Comparison of ENCODE assay signal across 8 cellular contexts in the genomic region with DNA sequence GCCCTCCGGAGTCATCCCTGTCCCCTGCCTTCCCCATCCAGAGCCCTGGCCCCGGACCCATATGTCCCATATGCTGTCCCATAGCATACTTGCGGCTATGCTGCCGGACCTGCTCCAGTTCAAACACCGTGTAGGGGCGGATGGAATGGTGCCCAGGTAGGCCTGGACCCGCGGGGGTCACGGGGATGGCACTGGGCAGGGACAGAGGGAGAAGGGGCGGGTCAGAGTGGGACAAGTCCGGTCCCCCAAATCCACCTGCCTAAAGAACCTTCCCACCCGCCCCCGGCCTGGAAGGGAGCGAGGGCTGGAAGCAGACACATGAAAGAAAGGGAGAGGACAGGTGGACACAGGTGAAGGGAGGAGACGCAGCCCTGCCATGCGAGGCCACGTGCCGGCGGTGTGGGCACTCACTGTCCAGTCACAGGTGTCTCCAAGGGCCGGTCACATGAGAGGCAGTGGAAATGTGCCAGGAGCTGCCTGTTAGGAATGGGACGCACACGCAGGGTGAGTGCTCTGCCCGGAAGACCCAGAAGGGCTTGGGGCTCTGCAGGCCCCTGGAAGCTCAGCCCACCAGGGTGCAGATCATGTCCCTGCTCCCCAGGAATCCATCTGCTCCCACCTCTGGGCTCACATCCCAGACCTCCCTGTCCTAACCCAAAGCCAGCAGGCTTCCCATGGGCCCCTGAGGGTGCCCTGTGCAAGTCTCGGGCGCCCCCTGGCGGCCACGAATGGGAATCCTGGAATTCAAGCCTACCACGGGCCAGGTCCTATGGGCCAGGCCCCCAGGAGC. TPM values are rescaled to one million over a fixed set of nuclear protein-coding genes. Genes with fewer than 3 reads are reported as not detected.
DNase-seq lines count a peak whose midpoint lies in the region; ATAC-seq and TF ChIP-seq lines count a peak whose summit lies in the region.

No MANE protein-coding gene starts in this region.

- intact Hi-C loops in activated CD8-positive, alpha-beta T cell treated with anti-CD3 and anti-CD28 coated beads for 36 hours (cut with micrococcal nuclease) = loop anchor here (2.0 kb wide), 1 partner anchor 158 kb away; no protein-coding TSS in a partner anchor

- H3K9me3 Mint-ChIP-seq in activated CD8-positive, alpha-beta T cell treated with anti-CD3 and anti-CD28 coated beads for 36 hours = no peaks in the 10 kb centered on the region
- H3K9me3 Mint-ChIP-seq in memory B cell = no peaks in the 10 kb centered on the region

- TF ChIP-seq CTCF in activated CD8-positive, alpha-beta T cell treated with anti-CD3 and anti-CD28 coated beads for 36 hours (IDR thresholded peaks at IDR 0.05) = peak; percentile 98

- DNase-seq in EL (peak; percentile 77), HPDE6-E6E7 (ENCODE audit: extremely low spot score) (peak; percentile 86), NK-92 (lab: John Stamatoyannopoulos, UW; ENCODE audit: unreplicated experiment) (peak; percentile 28), memory B cell (ENCODE audit: low spot score in 2 of 2) (peak; percentile 87)
- peak; percentile 90 for DNase-seq in activated CD8-positive, alpha-beta T cell treated with anti-CD3 and anti-CD28 coated beads for 36 hours
- DNase-seq in effector CD4-positive, alpha-beta T cell = peak; percentile 82
- DNase-seq in stimulated activated CD8-positive, alpha-beta memory T cell treated with anti-CD3 and anti-CD28 coated beads, Interleukin-15, amount 100 ng/mL, for 24 hours (ENCODE audit: low read depth) = peak; percentile 87

- H3K36me3 Mint-ChIP-seq in activated CD8-positive, alpha-beta T cell treated with anti-CD3 and anti-CD28 coated beads for 36 hours (ENCODE audit: low read depth) = no peaks in the 10 kb centered on the region
- no peaks in the 10 kb centered on the region for H3K36me3 Mint-ChIP-seq in memory B cell

- no peak overlapping the region for H3K27ac Mint-ChIP-seq in activated CD8-positive, alpha-beta T cell treated with anti-CD3 and anti-CD28 coated beads for 36 hours
- no peak overlapping the region for H3K27ac Mint-ChIP-seq in memory B cell

- H3K27me3 Mint-ChIP-seq in activated CD8-positive, alpha-beta T cell treated with anti-CD3 and anti-CD28 coated beads for 36 hours = no peaks in the 10 kb centered on the region
- H3K27me3 Mint-ChIP-seq in memory B cell = no peaks in the 10 kb centered on the region

- POLR2A ChIA-PET in activated CD8-positive, alpha-beta T cell treated with anti-CD3 and anti-CD28 coated beads for 36 hours (lab: Charles Lee) = interaction anchor here (0.6 to 28.3 kb wide), 14 partner anchors 10 to 175 kb away, joined by 3 to 960 read pairs (median 4); partner anchors contain the start of genes FOXJ1, RNF157 and UBALD2

- ATAC-seq in activated CD8-positive, alpha-beta T cell treated with anti-CD3 and anti-CD28 coated beads for 36 hours = peak; percentile 85
- ATAC-seq in memory B cell (ENCODE audit: low read depth) (peak; percentile 49), HG03108 (IDR thresholded peaks at IDR 0.05; ENCODE audit: unreplicated experiment) (no peak)

- H3K4me3 Mint-ChIP-seq in activated CD8-positive, alpha-beta T cell treated with anti-CD3 and anti-CD28 coated beads for 36 hours = no peak overlapping the region
- no peak overlapping the region for H3K4me3 Mint-ChIP-seq in memory B cell

- CTCF ChIA-PET in activated CD8-positive, alpha-beta T cell treated with anti-CD3 and anti-CD28 coated beads for 36 hours (lab: Charles Lee) = interaction anchor here (0.6 to 7.4 kb wide), 83 partner anchors 7 to 386 kb away, joined by 3 to 236 read pairs (median 5); partner anchors contain the start of genes CDK3, EXOC7, FOXJ1 and SPHK1

- peaks cover 26% of the 10 kb centered on the region for H3K4me1 Mint-ChIP-seq in activated CD8-positive, alpha-beta T cell treated with anti-CD3 and anti-CD28 coated beads for 36 hours (ENCODE audit: low read depth)
- peaks cover 18% of the 10 kb centered on the region for H3K4me1 Mint-ChIP-seq in memory B cell

RNA-seq across cellular contexts. Expression of gene UBALD2, which starts 14.0 kb away (rescaled TPM):
- total RNA-seq in activated CD8-positive, alpha-beta T cell treated with anti-CD3 and anti-CD28 coated beads for 36 hours = 100 to 1,000 TPM; 267 to 270 TPM

RNA-seq across cellular contexts. Expression of gene QRICH2, which starts 28.9 kb away (rescaled TPM):
- total RNA-seq in activated CD8-positive, alpha-beta T cell treated with anti-CD3 and anti-CD28 coated beads for 36 hours = under 1 TPM; 0.49 to 0.52 TPM

RNA-seq across cellular contexts. Expression of gene RNF157, which starts 38.9 kb away (rescaled TPM):
- total RNA-seq in activated CD8-positive, alpha-beta T cell treated with anti-CD3 and anti-CD28 coated beads for 36 hours = 10 to 100 TPM; 37.2 to 44.5 TPM

Comparison
In these comparisons a context has a peak if more than half of its experiments do, and no peak if none do; other contexts are left out.
1. DNase-seq: peak in every context shown above with its lines; median percentile 90 in activated CD8-positive, alpha-beta T cell treated with anti-CD3 and anti-CD28 coated beads for 36 hours; 87 in memory B cell; 87 in stimulated activated CD8-positive, alpha-beta memory T cell treated with anti-CD3 and anti-CD28 coated beads, Interleukin-15, amount 100 ng/mL, for 24 hours; 86 in HPDE6-E6E7; 82 in effector CD4-positive, alpha-beta T cell; 77 in EL; 28 in NK-92.